Comparison of ENCODE assay signal across 8 cellular contexts in the genomic region with DNA sequence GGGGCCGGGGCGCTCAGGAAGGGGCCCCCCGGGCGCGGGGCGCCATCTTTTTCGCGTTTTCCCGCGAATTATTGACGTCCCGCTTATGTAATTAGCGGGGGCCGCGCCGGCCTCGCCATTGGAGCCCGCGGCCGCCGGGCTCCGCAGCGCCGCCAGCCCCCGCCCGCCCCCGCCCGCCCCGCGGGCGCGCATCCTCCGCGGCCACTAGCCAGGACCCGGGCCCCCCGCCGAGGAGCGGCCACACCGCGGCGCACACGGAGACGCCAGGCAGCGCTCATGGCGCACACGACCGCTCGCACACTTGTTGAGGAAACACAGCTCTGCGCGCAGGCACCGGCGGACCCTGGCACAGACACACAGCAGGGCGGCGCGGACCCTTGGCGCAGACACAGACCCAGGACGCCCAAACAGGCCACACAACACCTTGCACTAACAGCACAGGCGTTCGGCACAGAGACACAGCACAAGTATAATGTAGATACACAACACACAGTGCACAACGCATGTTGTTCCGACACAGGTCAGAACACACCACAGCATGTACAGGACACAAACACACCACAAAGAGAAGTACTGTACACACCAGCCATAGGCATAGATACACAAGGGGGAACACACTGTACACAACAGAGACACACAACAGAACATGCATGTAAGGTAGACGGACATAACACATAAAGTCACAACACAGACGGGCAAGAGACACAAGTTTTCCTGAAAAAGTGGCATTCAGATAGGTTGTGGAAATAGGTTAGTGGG. TPM values are rescaled to one million over a fixed set of nuclear protein-coding genes. Genes with fewer than 3 reads are reported as not detected.
DNase-seq lines count a peak whose midpoint lies in the region; ATAC-seq lines count a peak whose summit lies in the region.

No MANE protein-coding gene starts in this region.

- H3K9ac ChIP-seq in ES-I3 (ENCODE audit: low read depth, low read length) (peak overlapping the region; percentile 57), adipocyte (ENCODE audit: low read length) (peak overlapping the region; percentile 68)

- peak; percentile 20 to 66 for ATAC-seq in left cardiac atrium

- H3K9me3 ChIP-seq in ES-I3 (ENCODE audit: control insufficient read depth, insufficient read depth, low read length): no peaks in the 10 kb centered on the region; the same call in 1 of the 2 replicates
- no peaks in the 10 kb centered on the region for H3K9me3 ChIP-seq in adipocyte (ENCODE audit: control insufficient read depth, low read length)

- H3K4me1 ChIP-seq in ES-I3 (ENCODE audit: insufficient read depth, low read length): peaks cover 47% of the 10 kb centered on the region
- H3K4me1 ChIP-seq in adipocyte (ENCODE audit: control insufficient read depth, insufficient read depth, low read length): peaks cover 4% of the 10 kb centered on the region

- no peaks in the 10 kb centered on the region for H3K27me3 ChIP-seq in adipocyte (replicated peaks; ENCODE audit: control insufficient read depth, insufficient read depth, low read length)

- DNase-seq in GOT3 (lab: John Stamatoyannopoulos, UW) (peak; percentile 8), LoVo (ENCODE audit: low spot score) (peak; percentile 64), SK-MEL-5 (ENCODE audit: low read depth, low spot score) (peak; percentile 42), adipocyte (ENCODE audit: low read depth) (peak; percentile 80), left cardiac atrium (peak; percentile 72), pons (ENCODE audit: low spot score) (peak; percentile 42), cerebellar nuclear complex (lab: John Stamatoyannopoulos, UW) (no peak)

- H3K4me3 ChIP-seq in adipocyte (ENCODE audit: low read length): peak overlapping the region; percentile 75

- H3K36me3 ChIP-seq in ES-I3 (ENCODE audit: insufficient read depth, low read length) (peaks cover 2% of the 10 kb centered on the region; the same call in 1 of the 2 replicates), adipocyte (ENCODE audit: control insufficient read depth, insufficient read depth, low read length, severe bottlenecking) (no peaks in the 10 kb centered on the region)

- in situ Hi-C loops in SK-MEL-5 (cut with HindIII; ENCODE audit: low pct_unique_long_range_greater_than_20kb, low sequenced_read_pairs): no loop called here

- intact Hi-C loops in left cardiac atrium (cut with DNase I): loop anchor here in 1 of 2 donors (5.0 kb wide), 1 partner anchor 55 kb away; no protein-coding TSS in a partner anchor

RNA-seq across cellular contexts. Expression of a gene that starts 0.5 kb away (rescaled TPM):
- total RNA-seq in SK-MEL-5 (2014; rRNA removed; shearing (Covaris generic)): 19.0 and 23.9 TPM in 2 replicates
- polyA plus RNA-seq in SK-MEL-5 (2015; cell fraction: cytosol; rRNA removed): 41.7 and 51.7 TPM in 2 replicates
- 36.1 and 85.7 TPM in 2 replicates for polyA plus RNA-seq in SK-MEL-5 (2015; cell fraction: nucleus; rRNA removed)
- 10 to 100 TPM; 16.8 to 18.5 TPM for total RNA-seq in left cardiac atrium

RNA-seq across cellular contexts. Expression of a gene that starts 34.7 kb away (rescaled TPM):
- total RNA-seq in SK-MEL-5 (2014; rRNA removed; shearing (Covaris generic)): 23.9 and 27.9 TPM in 2 replicates
- polyA plus RNA-seq in SK-MEL-5 (2015; cell fraction: cytosol; rRNA removed): 30.4 and 40.5 TPM in 2 replicates
- polyA plus RNA-seq in SK-MEL-5 (2015; cell fraction: nucleus; rRNA removed): 9.0 and 15.7 TPM in 2 replicates
- 10 to 100 TPM; 22.5 to 25.9 TPM for total RNA-seq in left cardiac atrium

RNA-seq across cellular contexts. Expression of a gene that starts 49.1 kb away (rescaled TPM):
- total RNA-seq in SK-MEL-5 (2014; rRNA removed; shearing (Covaris generic)): 0.32 and 0.51 TPM in 2 replicates
- polyA plus RNA-seq in SK-MEL-5 (2015; cell fraction: cytosol; rRNA removed): 0.80 and 0.83 TPM in 2 replicates
- 1.3 and 2.4 TPM in 2 replicates for polyA plus RNA-seq in SK-MEL-5 (2015; cell fraction: nucleus; rRNA removed)
- total RNA-seq in left cardiac atrium: 1 to 10 TPM; 3.3 to 3.7 TPM

Comparison
In these comparisons a context has a peak if more than half of its experiments do, and no peak if none do; other contexts are left out.
1. DNase-seq: peak in GOT3 (single experiment), LoVo (single experiment), SK-MEL-5 (single experiment), adipocyte (single experiment), left cardiac atrium (single experiment) and pons (single experiment); none in cerebellar nuclear complex (0 of 2).